Comparison of ENCODE assay signal across 1 cellular context in the genomic region with DNA sequence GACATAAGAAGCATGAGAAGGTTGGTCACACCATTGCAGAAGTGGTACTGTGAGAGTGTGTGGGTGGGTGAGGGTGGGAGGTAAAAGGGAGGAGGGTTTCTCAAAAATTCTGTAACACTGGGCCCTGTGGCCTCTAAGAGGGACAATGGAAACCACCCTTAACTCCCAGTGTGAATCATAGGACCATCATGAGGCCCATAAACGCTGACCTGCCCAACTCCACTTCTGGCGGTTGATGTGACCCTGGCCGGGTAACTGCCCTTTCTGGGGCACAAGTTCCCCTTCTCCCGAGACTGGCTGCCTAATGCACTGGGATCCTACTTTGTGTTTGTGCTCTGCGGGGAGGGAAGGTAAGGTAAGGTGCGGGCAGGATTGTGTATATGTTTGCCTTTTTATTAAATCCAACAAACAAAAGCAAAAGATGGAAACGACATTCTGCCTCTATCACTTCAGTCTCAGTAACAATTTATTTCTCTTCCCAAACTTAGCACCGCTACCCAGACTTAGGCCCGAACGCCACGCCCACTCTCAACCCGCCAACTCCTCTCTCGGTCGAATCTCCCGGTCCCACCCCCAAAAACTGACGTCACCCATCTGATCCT.
TF ChIP-seq lines count a peak whose summit lies in the region.

No MANE protein-coding gene starts in this region.

TF ChIP-seq in HEK293T, 16 proteins besides CTCF, POLR2A, EP300 and RAD21 (continued from another document):
- TF ChIP-seq FOXK2 (IDR thresholded peaks at IDR 0.05) (no peak), HDGF (IDR thresholded peaks at IDR 0.05; ENCODE audit: borderline replicate concordance) (no peak)
